In genomic region chr3:3179407-3180094, GRCh38 we compare ENCODE assay signal across 1 cellular context.
TF ChIP-seq lines count a peak whose summit lies in the region.

Gene CRBN (minus strand): TSS chr3:3179691. CDS start chr3:3179687, 4 bp downstream.

TF ChIP-seq in K562, 482 proteins besides CTCF, POLR2A, EP300 and RAD21 (continued from another document and continues in another):
- TF ChIP-seq GABPA (tag; conservative IDR thresholded peaks at IDR 0.05; ENCODE audit: low read depth) (peak; percentile 19; the same call in 1 of the 2 replicates), E2F1 (CRISPR knock-in tag; IDR thresholded peaks at IDR 0.05) (0 out of 2 replicates have a peak, but pooled peaks have one; percentile 41), FOS (IDR thresholded peaks at IDR 0.05; ENCODE audit: extremely low read depth, insufficient read length) (no peak), GTF2A2 (tag; IDR thresholded peaks at IDR 0.05) (0 out of 2 replicates have a peak, but pooled peaks have one; percentile 31), ETV1 (tag; conservative IDR thresholded peaks at IDR 0.05; ENCODE audit: low read depth) (0 out of 2 replicates have a peak, but pooled peaks have one; percentile 10), BCOR (IDR thresholded peaks at IDR 0.05) (peak; percentile 74), EGR1 (conservative IDR thresholded peaks at IDR 0.05) (peak; percentile 52), EP400 (IDR thresholded peaks at IDR 0.05) (peak; percentile 64), XRCC5 (IDR thresholded peaks at IDR 0.05; ENCODE audit: low read depth, low read length) (peak; percentile 96), HNRNPLL (IDR thresholded peaks at IDR 0.05; ENCODE audit: low read depth, low read length, poor library complexity, severe bottlenecking) (peak; percentile 75), NRF1 (conservative IDR thresholded peaks at IDR 0.05 in 1 of 2, IDR thresholded peaks at IDR 0.05 in 1 of 2) (peak; percentile 73 to 77), FOXA3 (CRISPR knock-in tag; conservative IDR thresholded peaks at IDR 0.05 in 1 of 2, IDR thresholded peaks at IDR 0.05 in 1 of 2) (peak; percentile 54 to 58; a peak in 3 of 4 replicates), LEF1 (IDR thresholded peaks at IDR 0.05) (no peak), TFAP4 (CRISPR knock-in tag; IDR thresholded peaks at IDR 0.05; ENCODE audit: borderline replicate concordance) (peak; percentile 90), TARDBP (IDR thresholded peaks at IDR 0.05) (peak; percentile 51; the same call in 1 of the 2 replicates), JUN (IDR thresholded peaks at IDR 0.05; ENCODE audit: borderline replicate concordance, low read depth, low read length) (peak; percentile 57; the same call in 1 of the 2 replicates), JUN (CRISPR knock-in tag; IDR thresholded peaks at IDR 0.05; ENCODE audit: borderline replicate concordance) (no peak), RBM17 (IDR thresholded peaks at IDR 0.05; ENCODE audit: borderline replicate concordance, low read depth, low read length) (no peak), ZBTB26 (CRISPR knock-in tag; IDR thresholded peaks at IDR 0.05) (0 out of 2 replicates have a peak, but pooled peaks have one; percentile 11), TCF7 (IDR thresholded peaks at IDR 0.05; ENCODE audit: borderline replicate concordance) (no peak), MLLT1 (IDR thresholded peaks at IDR 0.05) (peak; percentile 39 to 64; a peak in 2 of 4 replicates), CREM (IDR thresholded peaks at IDR 0.05; ENCODE audit: low read depth) (peak; percentile 87), CC2D1A (IDR thresholded peaks at IDR 0.05) (no peak), SP1 (CRISPR knock-in tag; IDR thresholded peaks at IDR 0.05) (peak; percentile 57; the same call in 1 of the 2 replicates), AFF4 (CRISPR knock-in tag; IDR thresholded peaks at IDR 0.05) (0 out of 2 replicates have a peak, but pooled peaks have one; percentile 44), E2F3 (CRISPR knock-in tag; IDR thresholded peaks at IDR 0.05) (peak; percentile 54; the same call in 1 of the 2 replicates), LARP7 (IDR thresholded peaks at IDR 0.05) (no peak), CHAMP1 (IDR thresholded peaks at IDR 0.05) (peak; percentile 79), RB1 (IDR thresholded peaks at IDR 0.05; ENCODE audit: low read depth) (peak; percentile 99), CTCFL (IDR thresholded peaks at IDR 0.05; ENCODE audit: borderline replicate concordance, insufficient read depth, low read depth, low read length, poor library complexity, severe bottlenecking) (peak; percentile 93)
